ENCODE assay signal across 9 cellular contexts in genomic region chr1:156591181-156591431, GRCh38. TPM values are rescaled to one million over a fixed set of nuclear protein-coding genes. Genes with fewer than 3 reads are reported as not detected.
DNase-seq lines count a peak whose midpoint lies in the region; ATAC-seq and TF ChIP-seq lines count a peak whose summit lies in the region.
"Had no signal": no experiment of that assay in that cellular context is flagged by ENCODE, and none has a peak within 500 bp of the region (broad histone marks: within the 10 kb centered on the region; RNA-seq: fewer than 3 reads in every experiment).

No MANE protein-coding gene starts in this region.

- peaks cover 21% of the 10 kb centered on the region for H3K4me1 ChIP-seq in left ventricle myocardium inferior

- no peaks in the 10 kb centered on the region for H3K9me3 ChIP-seq in left ventricle myocardium inferior (replicated peaks)

- H3K4me1 Mint-ChIP-seq in T-helper 1 cell treated with Interleukin-12 subunit alpha and Interleukin-12 subunit beta and Interleukin-4 antibody, amounts not matched to agents 30 μg/mL and 1 μg/mL, for 36 hours (ENCODE audit: low read depth): peaks cover 17% of the 10 kb centered on the region
- peaks cover 16 to 26% (median 19%) of the 10 kb centered on the region in 3 donors for H3K4me1 Mint-ChIP-seq in T-cell
- H3K4me1 Mint-ChIP-seq in stimulated activated naive B cell treated with anti-CD40 and anti-IgM and Interleukin-4, amounts not matched to agents 10 μg/mL and 1 μg/mL and 100 μg/mL, for 72 hours: peaks cover 17 to 36% of the 10 kb centered on the region in 2 donors

- no peaks in the 10 kb centered on the region for H3K27me3 Mint-ChIP-seq in T-helper 1 cell treated with Interleukin-12 subunit alpha and Interleukin-12 subunit beta and Interleukin-4 antibody, amounts not matched to agents 30 μg/mL and 1 μg/mL, for 36 hours (ENCODE audit: low read depth)
- no peaks in the 10 kb centered on the region for H3K27me3 Mint-ChIP-seq in T-cell
- no peaks in the 10 kb centered on the region for H3K27me3 Mint-ChIP-seq in stimulated activated naive B cell treated with anti-CD40 and anti-IgM and Interleukin-4, amounts not matched to agents 10 μg/mL and 1 μg/mL and 100 μg/mL, for 72 hours

- POLR2A ChIA-PET in T-cell (lab: Charles Lee): interaction anchor here (0.6 to 0.7 kb wide), 4 partner anchors 10 to 161 kb away, joined by 3 to 5 read pairs (median 3); no protein-coding TSS in a partner anchor

- H3K27ac ChIP-seq in left ventricle myocardium inferior (replicated peaks): peak overlapping the region; percentile 91

- no peaks in the 10 kb centered on the region for H3K9me3 Mint-ChIP-seq in T-helper 1 cell treated with Interleukin-12 subunit alpha and Interleukin-12 subunit beta and Interleukin-4 antibody, amounts not matched to agents 30 μg/mL and 1 μg/mL, for 36 hours
- no peaks in the 10 kb centered on the region for H3K9me3 Mint-ChIP-seq in T-cell
- no peaks in the 10 kb centered on the region for H3K9me3 Mint-ChIP-seq in stimulated activated naive B cell treated with anti-CD40 and anti-IgM and Interleukin-4, amounts not matched to agents 10 μg/mL and 1 μg/mL and 100 μg/mL, for 72 hours

- peak overlapping the region; percentile 71 for H3K4me3 Mint-ChIP-seq in T-helper 1 cell treated with Interleukin-12 subunit alpha and Interleukin-12 subunit beta and Interleukin-4 antibody, amounts not matched to agents 30 μg/mL and 1 μg/mL, for 36 hours
- H3K4me3 Mint-ChIP-seq in T-cell: peak overlapping the region; percentile 77 to 86 (median 81)
- H3K4me3 Mint-ChIP-seq in stimulated activated naive B cell treated with anti-CD40 and anti-IgM and Interleukin-4, amounts not matched to agents 10 μg/mL and 1 μg/mL and 100 μg/mL, for 72 hours: peak overlapping the region; percentile 84 to 91

- CTCF ChIA-PET in T-cell (lab: Charles Lee): interaction anchor here (0.6 to 2.2 kb wide), 8 partner anchors 11 to 205 kb away, joined by 3 to 14 read pairs (median 4); no protein-coding TSS in a partner anchor

- no peaks in the 10 kb centered on the region for H3K27me3 ChIP-seq in left ventricle myocardium inferior (ENCODE audit: low read depth)

- ATAC-seq in T-cell (replicated peaks in 1 of 4) (peak in 3 of 4 experiments; percentile 20 to 36 (median 31)), GM18498 (IDR thresholded peaks at IDR 0.05; ENCODE audit: unreplicated experiment) (no peak), GM21367 (IDR thresholded peaks at IDR 0.05; ENCODE audit: unreplicated experiment) (no peak)
- ATAC-seq in stimulated activated naive B cell treated with anti-CD40 and anti-IgM and Interleukin-4, amounts not matched to agents 10 μg/mL and 1 μg/mL and 100 μg/mL, for 72 hours (replicated peaks): peak; percentile 30 to 41

- intact Hi-C loops in left ventricle myocardium inferior (cut with micrococcal nuclease): no loop called here

- H3K36me3 ChIP-seq in left ventricle myocardium inferior: peaks cover 32% of the 10 kb centered on the region

- no peak for TF ChIP-seq CTCF in left ventricle myocardium inferior (IDR thresholded peaks at IDR 0.05; ENCODE audit: borderline replicate concordance)

- H3K36me3 Mint-ChIP-seq in T-helper 1 cell treated with Interleukin-12 subunit alpha and Interleukin-12 subunit beta and Interleukin-4 antibody, amounts not matched to agents 30 μg/mL and 1 μg/mL, for 36 hours (ENCODE audit: low read depth): peaks cover 15% of the 10 kb centered on the region
- H3K36me3 Mint-ChIP-seq in T-cell: peaks cover 8% of the 10 kb centered on the region
- H3K36me3 Mint-ChIP-seq in stimulated activated naive B cell treated with anti-CD40 and anti-IgM and Interleukin-4, amounts not matched to agents 10 μg/mL and 1 μg/mL and 100 μg/mL, for 72 hours: peaks cover 12 to 20% of the 10 kb centered on the region in 2 donors

- no peak for DNase-seq in T-helper 1 cell
- no peak for DNase-seq in T-cell
- DNase-seq in left ventricle myocardium inferior: no peak
- no peak for DNase-seq in stimulated activated naive B cell treated with anti-CD40 and anti-IgM and Interleukin-4, amounts not matched to agents 10 μg/mL and 1 μg/mL and 100 μg/mL, for 72 hours
- no peak for DNase-seq in occipital lobe (lab: John Stamatoyannopoulos, UW)

- H3K27ac Mint-ChIP-seq in T-helper 1 cell treated with Interleukin-12 subunit alpha and Interleukin-12 subunit beta and Interleukin-4 antibody, amounts not matched to agents 30 μg/mL and 1 μg/mL, for 36 hours: peak overlapping the region; percentile 72
- peak overlapping the region; percentile 91 to 95 for H3K27ac Mint-ChIP-seq in T-cell
- H3K27ac Mint-ChIP-seq in stimulated activated naive B cell treated with anti-CD40 and anti-IgM and Interleukin-4, amounts not matched to agents 10 μg/mL and 1 μg/mL and 100 μg/mL, for 72 hours: peak overlapping the region; percentile 91

- peak overlapping the region; percentile 90 for H3K4me3 ChIP-seq in left ventricle myocardium inferior

RNA-seq across cellular contexts. Expression of gene NAXE, which starts 0.5 kb away (rescaled TPM):
- total RNA-seq in T-cell (10 to 100 TPM; 32.4 to 47.7 (median 41.7) TPM), left ventricle myocardium inferior (102 TPM), occipital lobe (26.5 TPM)

RNA-seq across cellular contexts. Expression of gene GPATCH4, which starts 10.2 kb away (rescaled TPM):
- total RNA-seq in T-cell (10 to 100 TPM; 34.3 to 41.6 (median 40.6) TPM), left ventricle myocardium inferior (15.1 TPM), occipital lobe (10.3 TPM)

RNA-seq across cellular contexts. Expression of gene TTC24, which starts 11.6 kb away (rescaled TPM):
- total RNA-seq in T-cell: 10 to 100 TPM in 4 of 5 donors, 1 to 10 TPM in 1; 9.9 to 43.6 (median 16.4) TPM
- not detected for total RNA-seq in left ventricle myocardium inferior
- not detected for total RNA-seq in occipital lobe
- total RNA-seq: Daoy had no signal

RNA-seq across cellular contexts. Expression of gene IQGAP3, which starts 18.7 kb away (rescaled TPM):
- total RNA-seq in T-cell (under 1 TPM in 4 of 5 donors, not detected in 1; 0.13 to 0.19 (median 0.18) TPM), left ventricle myocardium inferior (0.36 TPM), occipital lobe (1.1 TPM)

RNA-seq across cellular contexts. Expression of gene HAPLN2, which starts 28.1 kb away (rescaled TPM):
- under 1 TPM in 1 of 5 donors, not detected in 4; 0.33 TPM for total RNA-seq in T-cell
- 1.2 TPM for total RNA-seq in left ventricle myocardium inferior
- not detected for total RNA-seq in occipital lobe

Comparison
In these comparisons a context has a peak if more than half of its experiments do, and no peak if none do; other contexts are left out.
1. ATAC-seq: peak in T-cell (3 of 4) and stimulated activated naive B cell treated with anti-CD40 and anti-IgM and Interleukin-4, amounts not matched to agents 10 μg/mL and 1 μg/mL and 100 μg/mL, for 72 hours (2 of 2); none in GM18498 (single experiment) and GM21367 (single experiment).
2. RNA of gene TTC24, which starts 11.6 kb away (total RNA-seq): 9.9 to 43.6 TPM in T-cell; not detected in left ventricle myocardium inferior (single experiment) and not detected in occipital lobe (single experiment); every median in the first group is over 10 times any median in the second.
3. Peak in every context shown above with its lines, with median percentiles within 50 percentile points of each other: H3K27ac Mint-ChIP-seq and H3K4me3 Mint-ChIP-seq.